26 cellular contexts compared by ENCODE assay signal in genomic region chr6:98686008-98686601, GRCh38.
"Had no signal": no experiment of that assay in that cellular context is flagged by ENCODE, and none has a peak within 500 bp of the region (broad histone marks: within the 10 kb centered on the region; RNA-seq: fewer than 3 reads in every experiment).

No MANE protein-coding gene starts in this region.

- H3K9me3 ChIP-seq: heart right ventricle, mucosa of descending colon, pancreas, prostate gland, suprapubic skin, thoracic aorta, tibial nerve had no signal

- H3K27me3 ChIP-seq: heart right ventricle, hepatocyte, pancreas, suprapubic skin, tibial nerve had no signal

- H3K4me3 Mint-ChIP-seq: memory B cell; naive thymus-derived CD4-positive, alpha-beta T cell; natural killer cell treated with Interleukin-12 subunit alpha and Interleukin-12 subunit beta and Interleukin-15 and Interleukin-18, amount 100 ng/mL, for 72 hours; stimulated activated effector memory CD8-positive, alpha-beta T cell treated with anti-CD3 and anti-CD28 coated beads, Interleukin-12 subunit alpha, Interleukin-12 subunit beta, amount 100 ng/mL, for 72 hours; stimulated activated naive CD8-positive, alpha-beta T cell treated with anti-CD3 and anti-CD28 coated beads, Interleukin-15, Interleukin-2, amounts not matched to agents 100 ng/mL and 50 ng/mL, for 24 hours; type B pancreatic cell had no signal

- H3K27ac Mint-ChIP-seq: memory B cell; naive thymus-derived CD4-positive, alpha-beta T cell; natural killer cell treated with Interleukin-12 subunit alpha and Interleukin-12 subunit beta and Interleukin-15 and Interleukin-18, amount 100 ng/mL, for 72 hours; stimulated activated effector memory CD8-positive, alpha-beta T cell treated with anti-CD3 and anti-CD28 coated beads, Interleukin-12 subunit alpha, Interleukin-12 subunit beta, amount 100 ng/mL, for 72 hours; stimulated activated naive CD8-positive, alpha-beta T cell treated with anti-CD3 and anti-CD28 coated beads, Interleukin-15, Interleukin-2, amounts not matched to agents 100 ng/mL and 50 ng/mL, for 24 hours; type B pancreatic cell had no signal

- H3K4me1 Mint-ChIP-seq: memory B cell; naive thymus-derived CD4-positive, alpha-beta T cell; stimulated activated effector memory CD8-positive, alpha-beta T cell treated with anti-CD3 and anti-CD28 coated beads, Interleukin-12 subunit alpha, Interleukin-12 subunit beta, amount 100 ng/mL, for 72 hours had no signal

- H3K9me3 Mint-ChIP-seq: memory B cell; natural killer cell treated with Interleukin-12 subunit alpha and Interleukin-12 subunit beta and Interleukin-15 and Interleukin-18, amount 100 ng/mL, for 72 hours; stimulated activated effector memory CD8-positive, alpha-beta T cell treated with anti-CD3 and anti-CD28 coated beads, Interleukin-12 subunit alpha, Interleukin-12 subunit beta, amount 100 ng/mL, for 72 hours; stimulated activated naive CD8-positive, alpha-beta T cell treated with anti-CD3 and anti-CD28 coated beads, Interleukin-15, Interleukin-2, amounts not matched to agents 100 ng/mL and 50 ng/mL, for 24 hours; type B pancreatic cell had no signal

- H3K36me3 ChIP-seq: heart right ventricle, pancreas, prostate gland, suprapubic skin, thoracic aorta, tibial nerve had no signal

- H3K4me1 ChIP-seq: heart right ventricle, pancreas, prostate gland, suprapubic skin, tibial nerve had no signal

- H3K4me3 ChIP-seq: heart right ventricle, hepatocyte, mucosa of descending colon, pancreas, prostate gland, skin epidermis, suprapubic skin, thoracic aorta, tibial nerve had no signal

- H3K27me3 Mint-ChIP-seq: natural killer cell treated with Interleukin-12 subunit alpha and Interleukin-12 subunit beta and Interleukin-15 and Interleukin-18, amount 100 ng/mL, for 72 hours; type B pancreatic cell had no signal

- H3K36me3 Mint-ChIP-seq: memory B cell; naive thymus-derived CD4-positive, alpha-beta T cell; natural killer cell treated with Interleukin-12 subunit alpha and Interleukin-12 subunit beta and Interleukin-15 and Interleukin-18, amount 100 ng/mL, for 72 hours; stimulated activated effector memory CD8-positive, alpha-beta T cell treated with anti-CD3 and anti-CD28 coated beads, Interleukin-12 subunit alpha, Interleukin-12 subunit beta, amount 100 ng/mL, for 72 hours; type B pancreatic cell had no signal

- DNase-seq: heart right ventricle; islet precursor cell; midbrain; mucosa of descending colon; naive thymus-derived CD4-positive, alpha-beta T cell; nucleus accumbens; pancreas; retina; stimulated activated CD4-positive, alpha-beta T cell treated with anti-CD3 and anti-CD28 coated beads, Interleukin-12 subunit alpha, Interleukin-12 subunit beta, amount 100 ng/mL, for 4 hours; stimulated activated CD4-positive, alpha-beta T cell treated with anti-CD3 and anti-CD28 coated beads, Interleukin-15, amount 100 ng/mL, for 24 hours; stimulated activated CD4-positive, alpha-beta T cell treated with anti-CD3 and anti-CD28 coated beads, Interleukin-2, amount 100 ng/mL, for 24 hours; stimulated activated CD4-positive, alpha-beta T cell treated with anti-CD3 and anti-CD28 coated beads, Interleukin-4, amount 100 ng/mL, for 1 hour; stimulated activated naive CD4-positive, alpha-beta T cell had no signal

- ATAC-seq: heart right ventricle; mucosa of descending colon; naive thymus-derived CD4-positive, alpha-beta T cell; natural killer cell treated with Interleukin-12 subunit alpha and Interleukin-12 subunit beta and Interleukin-15 and Interleukin-18, amount 100 ng/mL, for 72 hours; pancreas; right cardiac atrium; sciatic nerve; stimulated activated effector memory CD8-positive, alpha-beta T cell treated with anti-CD3 and anti-CD28 coated beads, Interleukin-12 subunit alpha, Interleukin-12 subunit beta, amount 100 ng/mL, for 72 hours had no signal

- H3K27ac ChIP-seq: heart right ventricle, hepatocyte, pancreas, prostate gland, skin epidermis, suprapubic skin, thoracic aorta, tibial nerve had no signal
